8 cellular contexts compared by ENCODE assay signal in the genomic region with DNA sequence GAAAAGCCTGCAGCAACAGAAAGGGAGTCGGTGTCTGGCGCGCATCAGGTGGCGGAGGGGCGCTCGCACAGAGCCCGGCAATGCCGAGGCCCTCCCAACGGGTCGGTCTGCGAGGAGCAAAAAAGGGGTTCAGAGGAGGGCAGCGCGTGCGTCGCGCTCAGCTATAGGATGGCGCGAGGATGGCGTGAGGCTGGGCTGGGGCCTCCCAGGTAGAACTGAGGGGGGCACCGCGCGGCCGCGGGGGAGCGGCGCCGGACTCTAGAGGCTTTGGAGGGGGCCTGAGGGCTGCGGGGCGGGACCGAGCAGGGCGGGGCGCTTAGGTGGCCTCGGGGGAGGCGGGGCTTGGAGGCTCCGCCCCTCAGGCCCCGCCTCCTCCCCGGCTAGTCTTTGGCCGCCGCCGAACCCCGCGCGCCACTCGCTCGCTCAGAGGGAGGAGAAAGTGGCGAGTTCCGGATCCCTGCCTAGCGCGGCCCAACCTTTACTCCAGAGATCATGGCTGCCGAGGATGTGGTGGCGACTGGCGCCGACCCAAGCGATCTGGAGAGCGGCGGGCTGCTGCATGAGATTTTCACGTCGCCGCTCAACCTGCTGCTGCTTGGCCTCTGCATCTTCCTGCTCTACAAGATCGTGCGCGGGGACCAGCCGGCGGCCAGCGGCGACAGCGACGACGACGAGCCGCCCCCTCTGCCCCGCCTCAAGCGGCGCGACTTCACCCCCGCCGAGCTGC. TPM values are rescaled to one million over a fixed set of nuclear protein-coding genes. Genes with fewer than 3 reads are reported as not detected.
DNase-seq lines count a peak whose midpoint lies in the region; ATAC-seq and TF ChIP-seq lines count a peak whose summit lies in the region.

A gene (plus strand): TSS at position 414 of the 727 bp plus-strand sequence. CDS start 79 bp downstream, at position 493.

- H3K36me3 ChIP-seq in DOHH2 (ENCODE audit: control insufficient read depth, low read length) (peaks cover 8% of the 10 kb centered on the region), KMS-11 (ENCODE audit: insufficient read depth) (no peaks in the 10 kb centered on the region), neural progenitor cell (no peaks in the 10 kb centered on the region)

- H2AFZ ChIP-seq in KMS-11 (ENCODE audit: low read depth) (peak within 1 kb of the TSS; percentile 87), neural progenitor cell (replicated peaks) (peak within 1 kb of the TSS; percentile 65)

- no peaks in the 10 kb centered on the region for H3F3A ChIP-seq in DOHH2 (ENCODE audit: control insufficient read depth, insufficient read depth)
- H3F3A ChIP-seq in neural progenitor cell (ENCODE audit: low read depth) = peaks cover 8% of the 10 kb centered on the region

- H3K27me3 Mint-ChIP-seq in neural progenitor cell (ENCODE audit: insufficient read depth, low read depth) = peaks cover 6% of the 10 kb centered on the region

- H3K79me2 ChIP-seq in DOHH2 (ENCODE audit: control insufficient read depth, low read length) (peaks cover 38% of the 10 kb centered on the region), KMS-11 (ENCODE audit: insufficient read depth, low read depth) (peaks cover 34% of the 10 kb centered on the region), neural progenitor cell (ENCODE audit: low read depth) (peaks cover 47% of the 10 kb centered on the region)

- H3K4me1 ChIP-seq in DOHH2 (ENCODE audit: control insufficient read depth, low read length) (peaks cover 17% of the 10 kb centered on the region), KMS-11 (ENCODE audit: low read depth, poor library complexity, severe bottlenecking) (peaks cover 34% of the 10 kb centered on the region), foreskin keratinocyte (peaks cover 10% of the 10 kb centered on the region), neural progenitor cell (peaks cover 10% of the 10 kb centered on the region)

- no peaks in the 10 kb centered on the region for H3K9me3 ChIP-seq in DOHH2 (ENCODE audit: control insufficient read depth, insufficient read depth, low read length)
- no peaks in the 10 kb centered on the region for H3K9me3 ChIP-seq in neural progenitor cell (ENCODE audit: low read depth)

- H3K27ac ChIP-seq in DOHH2 (ENCODE audit: low read depth, low read length) (0 out of 2 replicates have a peak within 1 kb of the TSS, but pooled peaks have one; percentile 24), KMS-11 (peak within 1 kb of the TSS; percentile 59), foreskin keratinocyte (peak within 1 kb of the TSS; percentile 67), neural progenitor cell (peak within 1 kb of the TSS; percentile 12)

- ATAC-seq in GM21737 (IDR thresholded peaks at IDR 0.05; ENCODE audit: unreplicated experiment) = peak; percentile 92
- peak; percentile 82 for ATAC-seq in foreskin keratinocyte

- peak within 1 kb of the TSS; percentile 97 for H3K27ac Mint-ChIP-seq in neural progenitor cell

- H4K20me1 ChIP-seq in DOHH2 (ENCODE audit: control insufficient read depth, insufficient read depth, low read depth, low read length) (peaks cover 4% of the 10 kb centered on the region; the same call in 1 of the 2 replicates), KMS-11 (ENCODE audit: insufficient read depth) (no peaks in the 10 kb centered on the region; the same call in 1 of the 2 replicates), neural progenitor cell (ENCODE audit: low read depth) (peaks cover 34% of the 10 kb centered on the region)

- peak within 1 kb of the TSS; percentile 79 for H3K4me2 ChIP-seq in DOHH2 (ENCODE audit: low read length)
- peak within 1 kb of the TSS; percentile 84 for H3K4me2 ChIP-seq in KMS-11
- peak within 1 kb of the TSS; percentile 83 for H3K4me2 ChIP-seq in neural progenitor cell

- peaks cover 11% of the 10 kb centered on the region for H3K9me3 Mint-ChIP-seq in neural progenitor cell

- H3K4me3 ChIP-seq in DOHH2 (ENCODE audit: low read length) (peak within 1 kb of the TSS; percentile 86), KMS-11 (IDR thresholded peaks at IDR 0.05; ENCODE audit: insufficient read depth, low read depth, low read length) (no peak within 1 kb of the TSS), neural progenitor cell (peak within 1 kb of the TSS; percentile 84)

- H3K4me1 Mint-ChIP-seq in neural progenitor cell = peaks cover 41% of the 10 kb centered on the region

- H3K27me3 ChIP-seq in DOHH2 (ENCODE audit: control insufficient read depth, low read length) (peaks cover 11% of the 10 kb centered on the region), KMS-11 (ENCODE audit: insufficient read depth, low read depth) (no peaks in the 10 kb centered on the region), foreskin keratinocyte (no peaks in the 10 kb centered on the region), neural progenitor cell (no peaks in the 10 kb centered on the region)

- TF ChIP-seq CTCF in DOHH2 (IDR thresholded peaks at IDR 0.05; ENCODE audit: low read depth, low read length, poor library complexity, severe bottlenecking) (no peak), KMS-11 (conservative IDR thresholded peaks at IDR 0.05; ENCODE audit: low read depth, low read length) (no peak), foreskin keratinocyte (conservative IDR thresholded peaks at IDR 0.05) (no peak), neural progenitor cell (IDR thresholded peaks at IDR 0.05) (no peak)

- peaks cover 2% of the 10 kb centered on the region for H3K36me3 Mint-ChIP-seq in neural progenitor cell

- DNase-seq in SHP77 treated with DMSO at 0.1 percent for 48 hours (lab: John Stamatoyannopoulos, UW) = peak; percentile 6
- DNase-seq in activated gamma-delta T cell treated with Interleukin-2 at 50 U/mL for 16 hours = peak; percentile 72
- DNase-seq in foreskin keratinocyte = peak in 1 of 2 donors; percentile 37
- peak; percentile 90 for DNase-seq in neural progenitor cell (ENCODE audit: low spot score)
- DNase-seq in stromal cell of bone marrow (ENCODE audit: low read depth) = peak; percentile 59

- no peaks in the 10 kb centered on the region for H3K9me2 ChIP-seq in DOHH2 (replicated peaks; ENCODE audit: control insufficient read depth, low read length)

- H3K9ac ChIP-seq in KMS-11 = peak within 1 kb of the TSS; percentile 75
- H3K9ac ChIP-seq in neural progenitor cell = peak within 1 kb of the TSS; percentile 57

- peak within 1 kb of the TSS; percentile 97 for H3K4me3 Mint-ChIP-seq in neural progenitor cell

RNA-seq across cellular contexts. Expression of the gene that starts here (rescaled TPM):
- total RNA-seq in foreskin keratinocyte = 103 and 104 TPM in 2 replicates
- 68.5 and 74.9 TPM in 2 replicates for polyA plus RNA-seq in foreskin keratinocyte
- 191 and 246 TPM in 2 replicates for total RNA-seq in neural progenitor cell (ENCODE audit: low replicate concordance)

Comparison
In these comparisons a context has a peak if more than half of its experiments do, and no peak if none do; other contexts are left out.
1. H3K27ac ChIP-seq: peak in every context shown above with its lines; median percentile 67 in foreskin keratinocyte; 59 in KMS-11; 24 in DOHH2; 12 in neural progenitor cell.